In the genomic region with DNA sequence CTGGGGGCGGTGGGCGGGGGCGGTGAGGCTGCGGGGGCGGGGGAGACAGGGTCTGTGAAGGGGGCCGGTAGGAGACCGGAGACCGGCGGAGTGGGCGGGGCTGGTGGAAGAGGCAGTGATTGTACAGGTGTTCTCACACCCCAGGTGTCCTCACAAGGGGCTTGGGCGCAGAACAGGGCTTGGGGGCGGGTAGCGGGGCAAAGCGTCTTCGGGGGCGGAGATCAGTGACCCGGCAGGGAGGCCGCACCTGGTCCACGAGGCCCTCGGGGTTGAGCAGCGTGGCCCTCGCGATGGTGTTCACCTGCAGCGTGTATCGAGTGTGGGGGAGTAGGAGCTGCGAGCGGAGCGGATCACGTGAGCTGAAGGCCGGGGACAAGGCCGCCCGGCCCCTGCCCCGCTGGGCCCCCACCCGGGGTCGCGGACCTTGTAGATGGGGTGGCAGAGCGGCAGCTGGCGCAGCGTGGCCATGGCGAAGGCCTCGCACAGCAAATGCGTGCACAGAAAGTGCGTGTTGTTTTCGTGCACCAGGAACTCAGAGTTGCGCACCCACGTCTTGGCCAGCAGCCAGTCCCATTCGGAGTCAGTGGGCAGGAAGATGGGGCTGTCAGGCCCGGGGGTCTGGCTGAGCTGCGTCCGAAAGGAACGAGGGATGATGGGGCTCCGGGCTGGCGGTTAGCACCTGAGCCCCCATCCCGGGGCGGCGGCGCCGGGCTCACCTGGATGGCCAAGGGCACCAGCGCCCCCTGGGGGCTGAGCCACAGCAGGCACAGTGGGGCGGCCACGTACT, we compare ENCODE assay signal across 8 cellular contexts. TPM values are rescaled to one million over a fixed set of nuclear protein-coding genes. Genes with fewer than 3 reads are reported as not detected.
DNase-seq lines count a peak whose midpoint lies in the region; ATAC-seq and TF ChIP-seq lines count a peak whose summit lies in the region.

No MANE protein-coding gene starts in this region.

- H3K27ac ChIP-seq in OCI-LY1 (ENCODE audit: low read depth, low read length, poor library complexity, severe bottlenecking) = no peak overlapping the region
- H3K27ac ChIP-seq in psoas muscle = no peak overlapping the region

- H3K9me3 ChIP-seq in OCI-LY1 (ENCODE audit: low read length) (no peaks in the 10 kb centered on the region), psoas muscle (no peaks in the 10 kb centered on the region)

- no peaks in the 10 kb centered on the region for H3K79me2 ChIP-seq in OCI-LY1 (ENCODE audit: insufficient read depth, low read length)

- intact Hi-C loops in psoas muscle (cut with DNase I) = loop anchor here (2.0 to 10.0 kb wide), 3 partner anchors 48 to 185 kb away; a partner anchor contains a TSS

- H3K36me3 ChIP-seq in OCI-LY1 (ENCODE audit: insufficient read depth, low read length) (no peaks in the 10 kb centered on the region), psoas muscle (ENCODE audit: insufficient read depth in 1 of 2, low read depth in 1 of 2) (no peaks in the 10 kb centered on the region)

- peak; percentile 37 to 57 for DNase-seq in NCI-H2081 (lab: John Stamatoyannopoulos, UW)
- no peak for DNase-seq in NCI-H2081 treated with DMSO at 0.1 percent for 48 hours (lab: John Stamatoyannopoulos, UW)
- DNase-seq in activated T-helper 9 cell treated with anti-CD3 and anti-CD28 coated beads, Interleukin-2, amount 50 U/mL, for 16 hours (ENCODE audit: low read depth) = peak; percentile 73
- DNase-seq in germinal center (ENCODE audit: low spot score) = peak; percentile 84
- peak; percentile 49 to 71 for DNase-seq in psoas muscle
- DNase-seq in NCI-H1048 (lab: John Stamatoyannopoulos, UW) = no peak

- ATAC-seq in psoas muscle = peak; percentile 71 to 81 (median 78)
- ATAC-seq in GM21825 (IDR thresholded peaks at IDR 0.05; ENCODE audit: unreplicated experiment) = no peak

- H2AFZ ChIP-seq in OCI-LY1 (ENCODE audit: low read length) = no peak overlapping the region

- H3K9ac ChIP-seq in OCI-LY1 (ENCODE audit: low read length) = peak overlapping the region; percentile 10; the same call in 1 of the 2 replicates

- H3K4me2 ChIP-seq in OCI-LY1 (ENCODE audit: low read length) = peak overlapping the region; percentile 82

- no peaks in the 10 kb centered on the region for H3F3A ChIP-seq in OCI-LY1 (ENCODE audit: insufficient read depth, low read length)

- H4K20me1 ChIP-seq in OCI-LY1 (ENCODE audit: insufficient read depth, low read length) = no peaks in the 10 kb centered on the region

- H3K4me1 ChIP-seq in OCI-LY1 (ENCODE audit: insufficient read depth, low read length, severe bottlenecking) = peaks cover 6% of the 10 kb centered on the region
- H3K4me1 ChIP-seq in psoas muscle = no peaks in the 10 kb centered on the region

- 10 to 13% (median 12%) methylated on average over 48 to 61 of the region's 61 CpGs for WGBS in psoas muscle, 3 donors

- no peaks in the 10 kb centered on the region for H3K9me2 ChIP-seq in OCI-LY1 (ENCODE audit: low read depth, low read length)

- TF ChIP-seq CTCF in OCI-LY1 (IDR thresholded peaks at IDR 0.05; ENCODE audit: low read length) (peak; percentile 92), psoas muscle (IDR thresholded peaks at IDR 0.05) (peak; percentile 69)

- H3K4me3 ChIP-seq in OCI-LY1 (ENCODE audit: low read depth, low read length, poor library complexity, severe bottlenecking) = peak overlapping the region; percentile 57
- no peak overlapping the region for H3K4me3 ChIP-seq in psoas muscle

- no peaks in the 10 kb centered on the region; the same call in none of the 2 replicates for H3K27me3 ChIP-seq in OCI-LY1 (ENCODE audit: insufficient read depth, low read length)
- peaks cover 0 to 56% (median 7%) of the 10 kb centered on the region in 3 donors for H3K27me3 ChIP-seq in psoas muscle (ENCODE audit: insufficient read depth in 3 of 3, low read length in 2 of 3)

RNA-seq across cellular contexts. Expression of a gene that starts 8.5 kb away (rescaled TPM):
- total RNA-seq in psoas muscle = not detected
- polyA plus RNA-seq in psoas muscle = under 1 TPM in 1 of 3 donors, not detected in 2; 0.42 TPM

RNA-seq across cellular contexts. Expression of a gene that starts 14.0 kb away (rescaled TPM):
- under 1 TPM in 1 of 4 donors, not detected in 3; 0.30 TPM for total RNA-seq in psoas muscle
- under 1 TPM in 1 of 3 donors, not detected in 2; 0.10 TPM for polyA plus RNA-seq in psoas muscle

RNA-seq across cellular contexts. Expression of a gene that starts 22.3 kb away (rescaled TPM):
- total RNA-seq in psoas muscle = not detected
- not detected for polyA plus RNA-seq in psoas muscle

RNA-seq across cellular contexts. Expression of a gene that starts 42.3 kb away (rescaled TPM):
- total RNA-seq in psoas muscle = 100 to 1,000 TPM in 3 of 4 donors, 10 to 100 TPM in 1; 48.9 to 278 (median 166) TPM
- 100 to 1,000 TPM; 133 to 173 (median 145) TPM for polyA plus RNA-seq in psoas muscle

RNA-seq across cellular contexts. Expression of a gene that starts 52.9 kb away (rescaled TPM):
- 10 to 100 TPM; 39.7 to 59.2 (median 49.8) TPM for total RNA-seq in psoas muscle
- 10 to 100 TPM; 33.2 to 49.5 (median 35.2) TPM for polyA plus RNA-seq in psoas muscle

Comparison
In these comparisons a context has a peak if more than half of its experiments do, and no peak if none do; other contexts are left out.
1. DNase-seq: peak in NCI-H2081 (2 of 2), activated T-helper 9 cell treated with anti-CD3 and anti-CD28 coated beads, Interleukin-2, amount 50 U/mL, for 16 hours (single experiment), germinal center (single experiment) and psoas muscle (2 of 2); none in NCI-H2081 treated with DMSO at 0.1 percent for 48 hours (single experiment) and NCI-H1048 (single experiment).